Comparison of ENCODE assay signal across 8 cellular contexts in genomic region chr6:21596379-21597242, GRCh38. TPM values are rescaled to one million over a fixed set of nuclear protein-coding genes. Genes with fewer than 3 reads are reported as not detected.
DNase-seq lines count a peak whose midpoint lies in the region; ATAC-seq, FAIRE-seq and TF ChIP-seq lines count a peak whose summit lies in the region.

No MANE protein-coding gene starts in this region.

- peaks cover 51% of the 10 kb centered on the region for H3K27me3 Mint-ChIP-seq in activated naive CD4-positive, alpha-beta T cell treated with anti-CD3 and anti-CD28 coated beads, Interleukin-2, amount 10 ng/mL, durations not matched to agents 7 days and 5 days
- peaks cover 3% of the 10 kb centered on the region for H3K27me3 Mint-ChIP-seq in neural crest cell (ENCODE audit: low read depth)

- H3K9me3 Mint-ChIP-seq in activated naive CD4-positive, alpha-beta T cell treated with anti-CD3 and anti-CD28 coated beads, Interleukin-2, amount 10 ng/mL, durations not matched to agents 7 days and 5 days = no peaks in the 10 kb centered on the region
- H3K9me3 Mint-ChIP-seq in neural crest cell = peaks cover 2% of the 10 kb centered on the region

- CTCF ChIA-PET in activated naive CD4-positive, alpha-beta T cell treated with anti-CD3 and anti-CD28 coated beads, Interleukin-2, amount 10 ng/mL, durations not matched to agents 7 days and 5 days (lab: Charles Lee) = interaction anchor here (1.0 kb wide), 1 partner anchor 8 kb away, joined by 4 read pairs; no protein-coding TSS in a partner anchor

- H3K27ac Mint-ChIP-seq in activated naive CD4-positive, alpha-beta T cell treated with anti-CD3 and anti-CD28 coated beads, Interleukin-2, amount 10 ng/mL, durations not matched to agents 7 days and 5 days = peak overlapping the region; percentile 76
- peak overlapping the region; percentile 93 for H3K27ac Mint-ChIP-seq in neural crest cell (ENCODE audit: unreplicated experiment)

- peaks cover 10% of the 10 kb centered on the region for H3K36me3 Mint-ChIP-seq in activated naive CD4-positive, alpha-beta T cell treated with anti-CD3 and anti-CD28 coated beads, Interleukin-2, amount 10 ng/mL, durations not matched to agents 7 days and 5 days
- H3K36me3 Mint-ChIP-seq in neural crest cell (ENCODE audit: low read depth) = peaks cover 40% of the 10 kb centered on the region

- H3K4me1 Mint-ChIP-seq in activated naive CD4-positive, alpha-beta T cell treated with anti-CD3 and anti-CD28 coated beads, Interleukin-2, amount 10 ng/mL, durations not matched to agents 7 days and 5 days = peaks cover 22% of the 10 kb centered on the region
- H3K4me1 Mint-ChIP-seq in neural crest cell = peaks cover 41% of the 10 kb centered on the region

- in situ Hi-C loops in Caki2 (cut with HindIII; ENCODE audit: low pct_unique_long_range_greater_than_20kb, low sequenced_read_pairs) = no loop called here

- ATAC-seq in HG03571 (IDR thresholded peaks at IDR 0.05; ENCODE audit: unreplicated experiment) = no peak

- peak; percentile 76 for TF ChIP-seq CTCF in neural crest cell (conservative IDR thresholded peaks at IDR 0.05)

- no peak for TF ChIP-seq POLR2A in H54 (IDR thresholded peaks at IDR 0.05; ENCODE audit: low read depth, low read length)

- DNase-seq in Caki2 (ENCODE audit: low read depth) (peak; percentile 86), H54 (ENCODE audit: insufficient read length, low spot score) (peak; percentile 59), NCI-H524 (lab: John Stamatoyannopoulos, UW) (peak; percentile 69 to 78), germinal center (ENCODE audit: low spot score) (peak; percentile 35), neural crest cell (ENCODE audit: low read depth, low spot score) (peak; percentile 49), NCI-H187 treated with DMSO at 0.1 percent for 48 hours (lab: John Stamatoyannopoulos, UW) (no peak)
- DNase-seq in activated naive CD4-positive, alpha-beta T cell treated with anti-CD3 and anti-CD28 coated beads, Interleukin-2, amount 10 ng/mL, durations not matched to agents 7 days and 5 days = peak; percentile 23

- peak; percentile 6 for FAIRE-seq in H54 (lab: Jason Lieb, UNC)

- H3K4me3 Mint-ChIP-seq in activated naive CD4-positive, alpha-beta T cell treated with anti-CD3 and anti-CD28 coated beads, Interleukin-2, amount 10 ng/mL, durations not matched to agents 7 days and 5 days = peak overlapping the region; percentile 76
- H3K4me3 Mint-ChIP-seq in neural crest cell = peak overlapping the region; percentile 98

RNA-seq across cellular contexts. Expression of gene SOX4, which starts 3.1 kb away (rescaled TPM):
- 77.4 and 81.8 TPM in 2 replicates for total RNA-seq in Caki2 (2014; rRNA removed; shearing (Covaris generic); ENCODE audit: low replicate concordance)
- 91.4 and 92.7 TPM in 2 replicates for total RNA-seq in neural crest cell
